ENCODE assay signal across 38 cellular contexts in the genomic region with DNA sequence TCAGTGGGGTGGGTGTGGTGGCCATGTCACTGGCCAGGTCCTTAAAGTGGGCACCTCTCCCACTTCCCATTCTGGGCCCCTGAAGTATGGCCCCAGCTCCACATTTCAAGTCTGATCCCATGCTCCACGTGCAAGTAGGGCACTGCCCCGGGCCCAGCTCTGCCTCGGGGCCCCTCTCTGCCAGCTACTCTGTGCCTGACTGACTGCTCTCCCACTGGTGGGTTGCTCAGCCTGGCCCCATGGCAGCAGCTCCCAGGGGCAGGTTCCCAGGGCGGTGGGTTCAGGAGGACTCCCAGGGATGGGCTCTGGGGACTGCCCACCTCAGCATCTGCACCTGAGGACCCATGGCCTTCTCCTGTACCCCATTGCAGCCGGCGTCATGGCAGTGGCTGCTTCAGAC.
"Had no signal": no experiment of that assay in that cellular context is flagged by ENCODE, and none has a peak within 500 bp of the region (broad histone marks: within the 10 kb centered on the region; RNA-seq: fewer than 3 reads in every experiment).

No MANE protein-coding gene starts in this region.

- H3K36me3 Mint-ChIP-seq: activated CD8-positive, alpha-beta memory T cell treated with anti-CD3 and anti-CD28 coated beads, Interleukin-2, amount 10 ng/mL, durations not matched to agents 7 days and 5 days; activated naive CD4-positive, alpha-beta T cell treated with anti-CD3 and anti-CD28 coated beads, Interleukin-2, amount 10 ng/mL, durations not matched to agents 7 days and 5 days; activated naive CD4-positive, alpha-beta T cell treated with anti-CD3 and anti-CD28 coated beads, Interleukin-2, amount 50 U/mL, for 24 hours; activated naive CD8-positive, alpha-beta T cell; activated naive CD8-positive, alpha-beta T cell treated with anti-CD3 and anti-CD28 coated beads, Interleukin-2, amount 10 ng/mL, durations not matched to agents 7 days and 5 days; brain had no signal

- H3K4me1 ChIP-seq: ascending aorta had no signal

- H3K9me3 Mint-ChIP-seq: activated B cell treated with CpG ODN at 0.5 μM for 24 hours; activated CD4-positive, alpha-beta memory T cell treated with anti-CD3 and anti-CD28 coated beads, Interleukin-2, amount 10 ng/mL, durations not matched to agents 7 days and 5 days; activated CD4-positive, alpha-beta T cell treated with anti-CD3 and anti-CD28 coated beads, Interleukin-2, amount 10 ng/mL, durations not matched to agents 7 days and 5 days; activated naive CD4-positive, alpha-beta T cell treated with anti-CD3 and anti-CD28 coated beads, Interleukin-2, amount 10 ng/mL, durations not matched to agents 7 days and 5 days; activated naive CD4-positive, alpha-beta T cell treated with anti-CD3 and anti-CD28 coated beads, Interleukin-2, amount 50 U/mL, for 24 hours; activated naive CD8-positive, alpha-beta T cell treated with anti-CD3 and anti-CD28 coated beads, Interleukin-2, amount 10 ng/mL, durations not matched to agents 7 days and 5 days; activated naive CD8-positive, alpha-beta T cell treated with anti-CD3 and anti-CD28 coated beads, Interleukin-2, amount 50 U/mL, for 24 hours; activated T-cell treated with anti-CD3 and anti-CD28 coated beads, Interleukin-2, amount 50 U/mL, for 24 hours; activated T-helper 2 cell treated with anti-CD3 and anti-CD28 coated beads, Interferon-gamma antibody, Interleukin-2, Interleukin-4, amounts not matched to agents 10 μg/mL and 5 μg/mL and 100 μg/mL, durations not matched to agents 14 hours and 24 hours and 36 hours; central memory CD8-positive, alpha-beta T cell; T-helper 1 cell treated with Interleukin-12 subunit alpha and Interleukin-12 subunit beta and Interleukin-4 antibody, amounts not matched to agents 30 μg/mL and 1 μg/mL, for 36 hours; T-helper 2 cell treated with Interferon-gamma antibody and Interleukin-4, amounts not matched to agents 5 μg/mL and 100 μg/mL, for 36 hours had no signal

- H3K36me3 ChIP-seq: ascending aorta, cardiac muscle cell had no signal

- H3K4me3 ChIP-seq: ascending aorta, cardiac muscle cell had no signal

- H3K27ac ChIP-seq: ascending aorta, cardiac muscle cell, VCaP had no signal

- H3K9me3 ChIP-seq: ascending aorta had no signal

- H3K27ac Mint-ChIP-seq: activated B cell treated with CpG ODN at 0.5 μM for 24 hours; activated CD4-positive, alpha-beta memory T cell treated with anti-CD3 and anti-CD28 coated beads, Interleukin-2, amount 10 ng/mL, durations not matched to agents 7 days and 5 days; activated CD4-positive, alpha-beta T cell treated with anti-CD3 and anti-CD28 coated beads for 36 hours; activated CD4-positive, alpha-beta T cell treated with anti-CD3 and anti-CD28 coated beads, Interleukin-2, amount 10 ng/mL, durations not matched to agents 7 days and 5 days; activated CD8-positive, alpha-beta memory T cell treated with anti-CD3 and anti-CD28 coated beads, Interleukin-2, amount 10 ng/mL, durations not matched to agents 7 days and 5 days; activated CD8-positive, alpha-beta T cell treated with anti-CD3 and anti-CD28 coated beads, Interleukin-2, amount 10 ng/mL, durations not matched to agents 7 days and 5 days; activated naive CD4-positive, alpha-beta T cell treated with anti-CD3 and anti-CD28 coated beads, Interleukin-2, amount 10 ng/mL, durations not matched to agents 7 days and 5 days; activated naive CD4-positive, alpha-beta T cell treated with anti-CD3 and anti-CD28 coated beads, Interleukin-2, amount 50 U/mL, for 24 hours; activated naive CD8-positive, alpha-beta T cell; activated naive CD8-positive, alpha-beta T cell treated with anti-CD3 and anti-CD28 coated beads, Interleukin-2, amount 10 ng/mL, durations not matched to agents 7 days and 5 days; activated naive CD8-positive, alpha-beta T cell treated with anti-CD3 and anti-CD28 coated beads, Interleukin-2, amount 50 U/mL, for 24 hours; activated T-cell treated with anti-CD3 and anti-CD28 coated beads, Interleukin-2, amount 50 U/mL, for 24 hours; activated T-helper 2 cell treated with anti-CD3 and anti-CD28 coated beads, Interferon-gamma antibody, Interleukin-2, Interleukin-4, amounts not matched to agents 10 μg/mL and 5 μg/mL and 100 μg/mL, durations not matched to agents 14 hours and 24 hours and 36 hours; brain; T-helper 1 cell treated with Interleukin-12 subunit alpha and Interleukin-12 subunit beta and Interleukin-4 antibody, amounts not matched to agents 30 μg/mL and 1 μg/mL, for 36 hours; T-helper 2 cell treated with Interferon-gamma antibody and Interleukin-4, amounts not matched to agents 5 μg/mL and 100 μg/mL, for 36 hours had no signal

- H3K4me1 Mint-ChIP-seq: activated CD4-positive, alpha-beta T cell treated with anti-CD3 and anti-CD28 coated beads, Interleukin-2, amount 10 ng/mL, durations not matched to agents 7 days and 5 days; activated CD8-positive, alpha-beta memory T cell treated with anti-CD3 and anti-CD28 coated beads, Interleukin-2, amount 10 ng/mL, durations not matched to agents 7 days and 5 days; activated naive CD4-positive, alpha-beta T cell treated with anti-CD3 and anti-CD28 coated beads, Interleukin-2, amount 10 ng/mL, durations not matched to agents 7 days and 5 days; activated naive CD4-positive, alpha-beta T cell treated with anti-CD3 and anti-CD28 coated beads, Interleukin-2, amount 50 U/mL, for 24 hours; activated naive CD8-positive, alpha-beta T cell treated with anti-CD3 and anti-CD28 coated beads, Interleukin-2, amount 10 ng/mL, durations not matched to agents 7 days and 5 days; activated naive CD8-positive, alpha-beta T cell treated with anti-CD3 and anti-CD28 coated beads, Interleukin-2, amount 50 U/mL, for 24 hours had no signal

- H3K27me3 Mint-ChIP-seq: activated B cell treated with CpG ODN at 0.5 μM for 24 hours; activated CD4-positive, alpha-beta memory T cell treated with anti-CD3 and anti-CD28 coated beads, Interleukin-2, amount 10 ng/mL, durations not matched to agents 7 days and 5 days; activated CD8-positive, alpha-beta memory T cell treated with anti-CD3 and anti-CD28 coated beads, Interleukin-2, amount 10 ng/mL, durations not matched to agents 7 days and 5 days; activated naive CD4-positive, alpha-beta T cell treated with anti-CD3 and anti-CD28 coated beads, Interleukin-2, amount 10 ng/mL, durations not matched to agents 7 days and 5 days; activated naive CD4-positive, alpha-beta T cell treated with anti-CD3 and anti-CD28 coated beads, Interleukin-2, amount 50 U/mL, for 24 hours; activated naive CD8-positive, alpha-beta T cell; activated naive CD8-positive, alpha-beta T cell treated with anti-CD3 and anti-CD28 coated beads, Interleukin-2, amount 10 ng/mL, durations not matched to agents 7 days and 5 days; activated T-cell treated with anti-CD3 and anti-CD28 coated beads, Interleukin-2, amount 50 U/mL, for 24 hours; central memory CD8-positive, alpha-beta T cell had no signal

- ATAC-seq: activated CD4-positive, alpha-beta T cell treated with anti-CD3 and anti-CD28 coated beads for 36 hours; activated CD8-positive, alpha-beta memory T cell treated with anti-CD3 and anti-CD28 coated beads, Interleukin-2, amount 10 ng/mL, durations not matched to agents 7 days and 5 days; activated CD8-positive, alpha-beta T cell treated with anti-CD3 and anti-CD28 coated beads, Interleukin-2, amount 10 ng/mL, durations not matched to agents 7 days and 5 days; activated naive CD8-positive, alpha-beta T cell treated with anti-CD3 and anti-CD28 coated beads, Interleukin-2, amount 50 U/mL, for 24 hours had no signal

- FAIRE-seq: bronchial epithelial cell, TTC549 had no signal

- H3K27me3 ChIP-seq: ascending aorta, cardiac muscle cell had no signal

- H3K4me3 Mint-ChIP-seq: activated B cell treated with CpG ODN at 0.5 μM for 24 hours; activated CD4-positive, alpha-beta memory T cell treated with anti-CD3 and anti-CD28 coated beads, Interleukin-2, amount 10 ng/mL, durations not matched to agents 7 days and 5 days; activated CD4-positive, alpha-beta T cell treated with anti-CD3 and anti-CD28 coated beads for 36 hours; activated CD4-positive, alpha-beta T cell treated with anti-CD3 and anti-CD28 coated beads, Interleukin-2, amount 10 ng/mL, durations not matched to agents 7 days and 5 days; activated CD8-positive, alpha-beta memory T cell treated with anti-CD3 and anti-CD28 coated beads, Interleukin-2, amount 10 ng/mL, durations not matched to agents 7 days and 5 days; activated CD8-positive, alpha-beta T cell treated with anti-CD3 and anti-CD28 coated beads, Interleukin-2, amount 10 ng/mL, durations not matched to agents 7 days and 5 days; activated naive CD4-positive, alpha-beta T cell treated with anti-CD3 and anti-CD28 coated beads, Interleukin-2, amount 10 ng/mL, durations not matched to agents 7 days and 5 days; activated naive CD4-positive, alpha-beta T cell treated with anti-CD3 and anti-CD28 coated beads, Interleukin-2, amount 50 U/mL, for 24 hours; activated naive CD8-positive, alpha-beta T cell; activated naive CD8-positive, alpha-beta T cell treated with anti-CD3 and anti-CD28 coated beads, Interleukin-2, amount 10 ng/mL, durations not matched to agents 7 days and 5 days; activated naive CD8-positive, alpha-beta T cell treated with anti-CD3 and anti-CD28 coated beads, Interleukin-2, amount 50 U/mL, for 24 hours; activated T-cell treated with anti-CD3 and anti-CD28 coated beads, Interleukin-2, amount 50 U/mL, for 24 hours; brain; central memory CD8-positive, alpha-beta T cell; T-helper 1 cell treated with Interleukin-12 subunit alpha and Interleukin-12 subunit beta and Interleukin-4 antibody, amounts not matched to agents 30 μg/mL and 1 μg/mL, for 36 hours; T-helper 2 cell treated with Interferon-gamma antibody and Interleukin-4, amounts not matched to agents 5 μg/mL and 100 μg/mL, for 36 hours had no signal

- DNase-seq: activated B cell treated with CpG ODN at 0.5 μM for 24 hours; activated CD4-positive, alpha-beta memory T cell treated with anti-CD3 and anti-CD28 coated beads, Interleukin-2, amount 10 ng/mL, durations not matched to agents 7 days and 5 days; activated CD4-positive, alpha-beta T cell treated with anti-CD3 and anti-CD28 coated beads for 1 hour; activated CD4-positive, alpha-beta T cell treated with anti-CD3 and anti-CD28 coated beads for 36 hours; activated CD4-positive, alpha-beta T cell treated with anti-CD3 and anti-CD28 coated beads for 48 hours; activated CD4-positive, alpha-beta T cell treated with anti-CD3 and anti-CD28 coated beads, Interleukin-2, amount 10 ng/mL, durations not matched to agents 7 days and 5 days; activated CD4-positive, alpha-beta T cell treated with anti-CD3 and anti-CD28 coated beads, Interleukin-2, amount 50 U/mL, for 48 hours; activated CD8-positive, alpha-beta memory T cell treated with anti-CD3 and anti-CD28 coated beads for 24 hours; activated CD8-positive, alpha-beta memory T cell treated with anti-CD3 and anti-CD28 coated beads, Interleukin-2, amount 10 ng/mL, durations not matched to agents 7 days and 5 days; activated CD8-positive, alpha-beta memory T cell treated with anti-CD3 and anti-CD28 coated beads, Interleukin-2, amount 50 U/mL, for 48 hours; activated CD8-positive, alpha-beta T cell treated with anti-CD3 and anti-CD28 coated beads, Interleukin-2, amount 10 ng/mL, durations not matched to agents 7 days and 5 days; activated effector memory CD4-positive, alpha-beta T cell treated with Interleukin-2 at 50 U/mL for 16 hours; activated gamma-delta T cell; activated naive CD4-positive, alpha-beta T cell treated with anti-CD3 and anti-CD28 coated beads, Interleukin-2, amount 10 ng/mL, durations not matched to agents 7 days and 5 days; activated naive CD4-positive, alpha-beta T cell treated with Interleukin-2 at 50 U/mL for 16 hours; activated naive CD8-positive, alpha-beta T cell treated with anti-CD3 and anti-CD28 coated beads, Interleukin-2, amount 10 ng/mL, durations not matched to agents 7 days and 5 days; activated naive CD8-positive, alpha-beta T cell treated with anti-CD3 and anti-CD28 coated beads, Interleukin-2, amount 50 U/mL, for 24 hours; activated T-cell treated with anti-CD3 and anti-CD28 coated beads, Interleukin-2, amount 50 U/mL, for 24 hours; activated T-cell treated with anti-CD3 and anti-CD28 coated beads, Interleukin-2, amount 50 U/mL, for 48 hours; amygdala; anterior cingulate cortex; caudate nucleus; cerebellar nuclear complex; T-helper 1 cell; T-helper 2 cell; T-helper 9 cell had no signal
